ENCODE assay signal across 23 cellular contexts in the genomic region with DNA sequence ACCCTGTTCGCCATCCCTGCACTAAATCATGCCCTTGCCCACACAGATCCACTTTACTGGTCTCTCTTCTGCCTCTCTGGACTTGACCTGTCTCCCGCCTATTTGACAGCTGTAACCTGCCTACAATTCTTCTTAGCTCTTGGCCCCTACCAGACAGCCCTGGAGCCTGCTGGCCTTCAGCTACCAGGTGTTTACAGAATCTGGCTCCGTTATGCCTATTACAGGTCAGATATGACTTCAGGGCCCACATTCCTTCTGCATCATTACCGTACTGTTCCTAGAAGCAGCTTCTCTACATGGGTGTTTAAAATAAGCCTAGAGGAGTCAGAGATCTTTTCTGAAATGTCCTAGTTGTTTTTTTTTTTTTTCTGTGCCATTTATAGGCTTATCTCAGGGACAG. TPM values are rescaled to one million over a fixed set of nuclear protein-coding genes. Genes with fewer than 3 reads are reported as not detected.
A peak's percentile ranks its signal among the peaks of the same experiment; 100 is the strongest.
DNase-seq lines count a peak whose midpoint lies in the region; ATAC-seq and TF ChIP-seq lines count a peak whose summit lies in the region.
"Had no signal": no experiment of that assay in that cellular context is flagged by ENCODE, and none has a peak within 500 bp of the region (broad histone marks: within the 10 kb centered on the region; RNA-seq: fewer than 3 reads in every experiment).

No MANE protein-coding gene starts in this region.

- H3K36me3 Mint-ChIP-seq in activated naive CD8-positive, alpha-beta T cell, result no peaks in the 10 kb centered on the region
- no peaks in the 10 kb centered on the region for H3K36me3 Mint-ChIP-seq in activated naive CD8-positive, alpha-beta T cell treated with anti-CD3 and anti-CD28 coated beads, Interleukin-2, amount 50 U/mL, for 24 hours (ENCODE audit: low read depth)
- no peaks in the 10 kb centered on the region for H3K36me3 Mint-ChIP-seq in Caco-2 (ENCODE audit: insufficient read depth, unreplicated experiment)
- no peaks in the 10 kb centered on the region for H3K36me3 Mint-ChIP-seq in activated T-cell treated with anti-CD3 and anti-CD28 coated beads, Interleukin-2, amount 50 U/mL, for 72 hours (ENCODE audit: insufficient read depth in 2 of 2)
- H3K36me3 Mint-ChIP-seq: CD4-positive, alpha-beta memory T cell had no signal

- peak overlapping the region; percentile 5 for H3K27ac Mint-ChIP-seq in activated naive CD8-positive, alpha-beta T cell
- no peak overlapping the region for H3K27ac Mint-ChIP-seq in activated naive CD8-positive, alpha-beta T cell treated with anti-CD3 and anti-CD28 coated beads, Interleukin-2, amount 50 U/mL, for 24 hours
- no peak overlapping the region for H3K27ac Mint-ChIP-seq in Caco-2 (ENCODE audit: unreplicated experiment)
- no peak overlapping the region for H3K27ac Mint-ChIP-seq in activated T-cell treated with anti-CD3 and anti-CD28 coated beads, Interleukin-2, amount 50 U/mL, for 72 hours
- H3K27ac Mint-ChIP-seq: B cell had no signal

- CTCF ChIA-PET in Caco-2 (lab: Charles Lee), result interaction anchor here (0.8 kb wide), 1 partner anchor 299 kb away, joined by 3 read pairs; no protein-coding TSS in a partner anchor

- H3K4me3 ChIP-seq in uterus (no peak overlapping the region), Caco-2 (ENCODE audit: low read depth, low read length) (no peak overlapping the region)
- H3K4me3 ChIP-seq: PC-9, SK-N-MC had no signal

- H3K4me1 ChIP-seq in uterus (no peaks in the 10 kb centered on the region), Caco-2 (no peaks in the 10 kb centered on the region)

- intact Hi-C loops in uterus (cut with DNase I; ENCODE audit: low total_unique reads), result no loop called here
- intact Hi-C loops in Caco-2 (cut with micrococcal nuclease; ENCODE audit: unreplicated experiment), result no loop called here

- H3K4me1 Mint-ChIP-seq in activated naive CD8-positive, alpha-beta T cell (ENCODE audit: low read depth), result peaks cover 18% of the 10 kb centered on the region
- peaks cover 38% of the 10 kb centered on the region for H3K4me1 Mint-ChIP-seq in activated naive CD8-positive, alpha-beta T cell treated with anti-CD3 and anti-CD28 coated beads, Interleukin-2, amount 50 U/mL, for 24 hours
- peaks cover 6% of the 10 kb centered on the region for H3K4me1 Mint-ChIP-seq in Caco-2 (ENCODE audit: low read depth, unreplicated experiment)
- peaks cover 40% of the 10 kb centered on the region for H3K4me1 Mint-ChIP-seq in activated T-cell treated with anti-CD3 and anti-CD28 coated beads, Interleukin-2, amount 50 U/mL, for 72 hours (ENCODE audit: low read depth)
- H3K4me1 Mint-ChIP-seq: B cell had no signal

- no peaks in the 10 kb centered on the region for H3K27me3 ChIP-seq in uterus
- H3K27me3 ChIP-seq in Caco-2 (replicated peaks; ENCODE audit: control insufficient read depth, insufficient read depth, low read length), result no peaks in the 10 kb centered on the region

- no peaks in the 10 kb centered on the region for H3K27me3 Mint-ChIP-seq in activated naive CD8-positive, alpha-beta T cell
- no peaks in the 10 kb centered on the region for H3K27me3 Mint-ChIP-seq in activated naive CD8-positive, alpha-beta T cell treated with anti-CD3 and anti-CD28 coated beads, Interleukin-2, amount 50 U/mL, for 24 hours
- H3K27me3 Mint-ChIP-seq in Caco-2 (ENCODE audit: insufficient read depth, unreplicated experiment), result peaks cover 7% of the 10 kb centered on the region
- no peaks in the 10 kb centered on the region for H3K27me3 Mint-ChIP-seq in activated T-cell treated with anti-CD3 and anti-CD28 coated beads, Interleukin-2, amount 50 U/mL, for 72 hours (ENCODE audit: low read depth)
- H3K27me3 Mint-ChIP-seq: B cell; CD4-positive, alpha-beta memory T cell had no signal

- H3K9me3 ChIP-seq in uterus, result no peaks in the 10 kb centered on the region
- H3K9me3 ChIP-seq in Caco-2, result no peaks in the 10 kb centered on the region

- BruUV-seq in Caco-2 (replicated peaks; lab: Mats Ljungman, UMichigan), result no TSS peak

- H3K36me3 ChIP-seq in uterus, result no peaks in the 10 kb centered on the region
- no peaks in the 10 kb centered on the region for H3K36me3 ChIP-seq in Caco-2 (ENCODE audit: control insufficient read depth, insufficient read depth, low read length)

- no peak for ATAC-seq in activated naive CD8-positive, alpha-beta T cell treated with anti-CD3 and anti-CD28 coated beads, Interleukin-2, amount 50 U/mL, for 24 hours
- ATAC-seq in activated T-cell treated with anti-CD3 and anti-CD28 coated beads, Interleukin-2, amount 50 U/mL, for 72 hours (replicated peaks in 1 of 2), result no peak
- ATAC-seq: HCT116 had no signal

- no peak for TF ChIP-seq POLR2A in uterus (IDR thresholded peaks at IDR 0.05)

- TF ChIP-seq CTCF in uterus (IDR thresholded peaks at IDR 0.05), result no peak
- no peak for TF ChIP-seq CTCF in Caco-2 (IDR thresholded peaks at IDR 0.05; ENCODE audit: insufficient read depth in 1 of 2, low read depth in 1 of 2, low read length in 1 of 2, severe bottlenecking in 1 of 2, unreplicated experiment in 1 of 2)

- peak overlapping the region; percentile 40 to 63 for H3K27ac ChIP-seq in uterus
- H3K27ac ChIP-seq: PC-9, SK-N-MC had no signal

- POLR2A ChIA-PET in Caco-2 (lab: Charles Lee), result no interaction called here

- no peak for DNase-seq in activated naive CD8-positive, alpha-beta T cell treated with anti-CD3 and anti-CD28 coated beads, Interleukin-2, amount 50 U/mL, for 24 hours
- peak; percentile 59 for DNase-seq in M059J (ENCODE audit: low read depth)
- DNase-seq in left kidney (ENCODE audit: low read depth, low spot score), result peak; percentile 56
- DNase-seq in uterus, result no peak
- DNase-seq in Caco-2, result no peak
- no peak for DNase-seq in activated T-cell treated with anti-CD3 and anti-CD28 coated beads, Interleukin-2, amount 50 U/mL, for 72 hours
- DNase-seq in GM19238 (ENCODE audit: insufficient read length, low spot score), result no peak
- DNase-seq: CD4-positive, alpha-beta memory T cell; Karpas-422; NCI-H1417; NCI-H1694 treated with DMSO at 0.1 percent for 48 hours; NCI-H446 treated with DMSO at 0.1 percent for 48 hours; NCI-H526 treated with DMSO at 0.1 percent for 48 hours; PC-9; RPMI8226; SHP77 had no signal

- H3K9me3 Mint-ChIP-seq in activated naive CD8-positive, alpha-beta T cell (ENCODE audit: low read depth), result no peaks in the 10 kb centered on the region
- no peaks in the 10 kb centered on the region for H3K9me3 Mint-ChIP-seq in activated naive CD8-positive, alpha-beta T cell treated with anti-CD3 and anti-CD28 coated beads, Interleukin-2, amount 50 U/mL, for 24 hours
- no peaks in the 10 kb centered on the region for H3K9me3 Mint-ChIP-seq in Caco-2 (ENCODE audit: unreplicated experiment)
- H3K9me3 Mint-ChIP-seq in activated T-cell treated with anti-CD3 and anti-CD28 coated beads, Interleukin-2, amount 50 U/mL, for 72 hours, result no peaks in the 10 kb centered on the region
- H3K9me3 Mint-ChIP-seq: CD4-positive, alpha-beta memory T cell had no signal

- H3K4me3 Mint-ChIP-seq in activated naive CD8-positive, alpha-beta T cell, result no peak overlapping the region
- H3K4me3 Mint-ChIP-seq in activated naive CD8-positive, alpha-beta T cell treated with anti-CD3 and anti-CD28 coated beads, Interleukin-2, amount 50 U/mL, for 24 hours, result no peak overlapping the region
- H3K4me3 Mint-ChIP-seq in Caco-2 (ENCODE audit: unreplicated experiment), result no peak overlapping the region
- H3K4me3 Mint-ChIP-seq in activated T-cell treated with anti-CD3 and anti-CD28 coated beads, Interleukin-2, amount 50 U/mL, for 72 hours, result no peak overlapping the region
- H3K4me3 Mint-ChIP-seq: B cell; CD4-positive, alpha-beta memory T cell had no signal

RNA-seq across cellular contexts. Expression of a gene that starts 45.4 kb away (rescaled TPM):
- total RNA-seq in M059J (2014; rRNA removed; shearing (Covaris generic)), result not detected in 2 replicates
- not detected for total RNA-seq in uterus
- total RNA-seq in Caco-2 (2022), result not detected in 2 replicates
- under 1 TPM; 0.25 to 0.74 TPM for total RNA-seq in activated T-cell treated with anti-CD3 and anti-CD28 coated beads, Interleukin-2, amount 50 U/mL, for 72 hours
- total RNA-seq: B cell; CD4-positive, alpha-beta memory T cell; Daoy; H1; MCF 10A; PC-9 had no signal

Comparison
In these comparisons a context has a peak if more than half of its experiments do, and no peak if none do; other contexts are left out.
1. DNase-seq: peak in M059J (single experiment) and left kidney (single experiment); none in activated naive CD8-positive, alpha-beta T cell treated with anti-CD3 and anti-CD28 coated beads, Interleukin-2, amount 50 U/mL, for 24 hours (single experiment), uterus (0 of 2), Caco-2 (0 of 2), activated T-cell treated with anti-CD3 and anti-CD28 coated beads, Interleukin-2, amount 50 U/mL, for 72 hours (0 of 2) and GM19238 (single experiment).